8 cellular contexts compared by ENCODE assay signal in genomic region chr2:61144697-61145268, GRCh38. TPM values are rescaled to one million over a fixed set of nuclear protein-coding genes. Genes with fewer than 3 reads are reported as not detected.
A peak's percentile ranks its signal among the peaks of the same experiment; 100 is the strongest.
DNase-seq lines count a peak whose midpoint lies in the region; ATAC-seq and TF ChIP-seq lines count a peak whose summit lies in the region.

No MANE protein-coding gene starts in this region.

- H3K27ac Mint-ChIP-seq in activated naive CD4-positive, alpha-beta T cell treated with anti-CD3 and anti-CD28 coated beads, Interleukin-2, amount 50 U/mL, for 24 hours = peak overlapping the region; percentile 86

- DNase-seq in COLO668 (lab: John Stamatoyannopoulos, UW; ENCODE audit: unreplicated experiment) (peak; percentile 96), SJSA1 (ENCODE audit: low read depth in 1 of 2, low spot score in 2 of 2) (peak; percentile 93 to 98), globus pallidus (ENCODE audit: low spot score) (peak; percentile 95)

- no peaks in the 10 kb centered on the region for H3K9me3 ChIP-seq in HUES48 (ENCODE audit: control insufficient read depth, insufficient read depth, low read length)
- no peaks in the 10 kb centered on the region; the same call in 1 of the 2 replicates for H3K9me3 ChIP-seq in SJSA1 (replicated peaks)
- no peaks in the 10 kb centered on the region for H3K9me3 ChIP-seq in neutrophil
- H3K9me3 ChIP-seq in subcutaneous abdominal adipose tissue (ENCODE audit: control insufficient read depth in 5 of 5, low read length in 5 of 5) = no peaks in the 10 kb centered on the region

- no peaks in the 10 kb centered on the region for H3K4me1 ChIP-seq in HUES48 (ENCODE audit: control insufficient read depth, insufficient read depth, low read length)
- H3K4me1 ChIP-seq in SJSA1 (replicated peaks) = peaks cover 8% of the 10 kb centered on the region; the same call in 1 of the 2 replicates
- peaks cover 3 to 5% of the 10 kb centered on the region in 2 experiments for H3K4me1 ChIP-seq in neutrophil (ENCODE audit: control insufficient read depth in 1 of 2, insufficient read depth in 1 of 2, low read depth in 1 of 2, low read length in 1 of 2)
- H3K4me1 ChIP-seq in subcutaneous abdominal adipose tissue (ENCODE audit: control insufficient read depth in 5 of 5, insufficient read depth in 5 of 5, low read length in 5 of 5) = peaks cover 0 to 16% (median 7%) of the 10 kb centered on the region in 5 donors

- H3K9me3 Mint-ChIP-seq in activated naive CD4-positive, alpha-beta T cell treated with anti-CD3 and anti-CD28 coated beads, Interleukin-2, amount 50 U/mL, for 24 hours = no peaks in the 10 kb centered on the region

- peak; percentile 23 for TF ChIP-seq CTCF in neutrophil (IDR thresholded peaks at IDR 0.05)

- peak; percentile 93 for ATAC-seq in GM21381 (IDR thresholded peaks at IDR 0.05; ENCODE audit: unreplicated experiment)

- H3K36me3 ChIP-seq in HUES48 (ENCODE audit: control insufficient read depth, insufficient read depth, low read length) (peaks cover 5% of the 10 kb centered on the region), SJSA1 (peaks cover 13% of the 10 kb centered on the region), neutrophil (peaks cover 6% of the 10 kb centered on the region), subcutaneous abdominal adipose tissue (ENCODE audit: control insufficient read depth in 5 of 5, insufficient read depth in 5 of 5, low read length in 5 of 5) (peaks cover 4 to 12% (median 10%) of the 10 kb centered on the region in 5 donors)

- H3K4me3 ChIP-seq in HUES48 (ENCODE audit: low read depth, low read length) (peak overlapping the region; percentile 62), SJSA1 (peak overlapping the region; percentile 48), neutrophil (ENCODE audit: low read depth in 1 of 2, low read length in 1 of 2) (peak overlapping the region; percentile 60 to 73), subcutaneous abdominal adipose tissue (ENCODE audit: low read depth in 1 of 5, low read length in 5 of 5) (peak overlapping the region; percentile 85 to 97 (median 90))

- peaks cover 19% of the 10 kb centered on the region for H3K4me1 Mint-ChIP-seq in activated naive CD4-positive, alpha-beta T cell treated with anti-CD3 and anti-CD28 coated beads, Interleukin-2, amount 50 U/mL, for 24 hours

- peak overlapping the region; percentile 86 for H3K4me3 Mint-ChIP-seq in activated naive CD4-positive, alpha-beta T cell treated with anti-CD3 and anti-CD28 coated beads, Interleukin-2, amount 50 U/mL, for 24 hours

- peak overlapping the region; percentile 69 for H3K9ac ChIP-seq in HUES48 (ENCODE audit: low read depth, low read length)
- H3K9ac ChIP-seq in subcutaneous abdominal adipose tissue (ENCODE audit: low read length in 5 of 5) = peak overlapping the region in 4 of 5 donors; percentile 71 to 87 (median 76)

- no peaks in the 10 kb centered on the region for H3K27me3 Mint-ChIP-seq in activated naive CD4-positive, alpha-beta T cell treated with anti-CD3 and anti-CD28 coated beads, Interleukin-2, amount 50 U/mL, for 24 hours

- H3K36me3 Mint-ChIP-seq in activated naive CD4-positive, alpha-beta T cell treated with anti-CD3 and anti-CD28 coated beads, Interleukin-2, amount 50 U/mL, for 24 hours = peaks cover 6% of the 10 kb centered on the region

- H3K27ac ChIP-seq in HUES48 (ENCODE audit: low read depth, low read length) (peak overlapping the region; percentile 78), SJSA1 (peak overlapping the region; percentile 89), neutrophil (peak overlapping the region; percentile 61), subcutaneous abdominal adipose tissue (ENCODE audit: low read depth, low read length) (no peak overlapping the region)

- H3K27me3 ChIP-seq in HUES48 (ENCODE audit: control insufficient read depth, insufficient read depth, low read length) (no peaks in the 10 kb centered on the region), SJSA1 (replicated peaks) (no peaks in the 10 kb centered on the region), neutrophil (no peaks in the 10 kb centered on the region), subcutaneous abdominal adipose tissue (ENCODE audit: control insufficient read depth in 5 of 5, insufficient read depth in 4 of 5, low read length in 5 of 5) (no peaks in the 10 kb centered on the region)

RNA-seq across cellular contexts. Expression of gene C2orf74, which starts 17.2 kb away (rescaled TPM):
- 21.1 and 37.5 TPM in 2 replicates for total RNA-seq in SJSA1 (2014; rRNA removed; shearing (Covaris generic))
